ENCODE assay signal across 30 cellular contexts in the genomic region with DNA sequence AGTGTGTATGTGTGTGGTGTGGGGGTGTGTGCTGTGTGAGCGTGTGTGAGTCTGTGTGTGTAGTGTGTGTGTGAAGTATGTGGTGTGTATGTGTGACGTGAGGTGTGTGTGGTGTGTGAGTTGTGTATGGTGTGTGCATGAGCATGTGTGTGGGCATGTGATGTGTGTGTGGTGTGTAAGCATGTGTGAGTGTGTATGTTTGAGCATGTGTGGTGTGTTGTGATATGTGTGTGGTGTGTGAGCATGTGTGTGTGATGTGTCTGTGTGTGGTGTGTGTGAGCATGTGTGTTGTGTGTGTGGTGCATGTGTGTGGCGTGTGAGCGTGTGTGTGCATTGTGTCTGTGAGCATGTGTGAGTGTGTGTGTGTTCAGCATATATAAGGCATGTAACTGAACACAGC. TPM values are rescaled to one million over a fixed set of nuclear protein-coding genes. Genes with fewer than 3 reads are reported as not detected.
"Had no signal": no experiment of that assay in that cellular context is flagged by ENCODE, and none has a peak within 500 bp of the region (broad histone marks: within the 10 kb centered on the region; RNA-seq: fewer than 3 reads in every experiment).

No MANE protein-coding gene starts in this region.

- H3K4me1 ChIP-seq: ascending aorta, neural progenitor cell, right atrium auricular region, spleen, testis had no signal

- H3K27ac ChIP-seq: ascending aorta, brain microvascular endothelial cell, heart left ventricle, neural progenitor cell, right atrium auricular region, spleen, testis had no signal

- H2AFZ ChIP-seq: neural progenitor cell had no signal

- H3K9me3 ChIP-seq: right atrium auricular region, testis had no signal

- H3K36me3 ChIP-seq: ascending aorta, brain microvascular endothelial cell, heart left ventricle, neural progenitor cell, right atrium auricular region, spleen had no signal

- H3K4me3 Mint-ChIP-seq: activated CD4-positive, alpha-beta memory T cell treated with anti-CD3 and anti-CD28 coated beads, Interleukin-2, amount 10 ng/mL, durations not matched to agents 7 days and 5 days; activated CD4-positive, alpha-beta T cell treated with anti-CD3 and anti-CD28 coated beads, Interleukin-2, amount 10 ng/mL, durations not matched to agents 7 days and 5 days; activated naive CD4-positive, alpha-beta T cell treated with anti-CD3 and anti-CD28 coated beads, Interleukin-2, amount 10 ng/mL, durations not matched to agents 7 days and 5 days; activated naive CD8-positive, alpha-beta T cell treated with anti-CD3 and anti-CD28 coated beads, Interleukin-2, amount 10 ng/mL, durations not matched to agents 7 days and 5 days; activated T-cell treated with anti-CD3 and anti-CD28 coated beads, Interleukin-2, amount 50 U/mL, for 24 hours; effector memory CD8-positive, alpha-beta T cell; immature natural killer cell; naive thymus-derived CD8-positive, alpha-beta T cell; neural progenitor cell; T-helper 1 cell treated with Interleukin-12 subunit alpha and Interleukin-12 subunit beta and Interleukin-4 antibody, amounts not matched to agents 30 μg/mL and 1 μg/mL, for 36 hours; type B pancreatic cell had no signal

- H3K9ac ChIP-seq: neural progenitor cell had no signal

- H3K4me3 ChIP-seq: ascending aorta, heart left ventricle, neural progenitor cell, right atrium auricular region, spleen, testis had no signal

- FAIRE-seq: endothelial cell of umbilical vein, kidney had no signal

- H3K4me2 ChIP-seq: neural progenitor cell had no signal

- H3K27ac Mint-ChIP-seq: activated CD4-positive, alpha-beta memory T cell treated with anti-CD3 and anti-CD28 coated beads, Interleukin-2, amount 10 ng/mL, durations not matched to agents 7 days and 5 days; activated CD4-positive, alpha-beta T cell treated with anti-CD3 and anti-CD28 coated beads, Interleukin-2, amount 10 ng/mL, durations not matched to agents 7 days and 5 days; activated naive CD4-positive, alpha-beta T cell treated with anti-CD3 and anti-CD28 coated beads, Interleukin-2, amount 10 ng/mL, durations not matched to agents 7 days and 5 days; activated naive CD8-positive, alpha-beta T cell treated with anti-CD3 and anti-CD28 coated beads, Interleukin-2, amount 10 ng/mL, durations not matched to agents 7 days and 5 days; activated T-cell treated with anti-CD3 and anti-CD28 coated beads, Interleukin-2, amount 50 U/mL, for 24 hours; effector memory CD8-positive, alpha-beta T cell; immature natural killer cell; neural progenitor cell; T-helper 1 cell treated with Interleukin-12 subunit alpha and Interleukin-12 subunit beta and Interleukin-4 antibody, amounts not matched to agents 30 μg/mL and 1 μg/mL, for 36 hours; type B pancreatic cell had no signal

- H3K9me3 Mint-ChIP-seq: activated naive CD4-positive, alpha-beta T cell treated with anti-CD3 and anti-CD28 coated beads, Interleukin-2, amount 10 ng/mL, durations not matched to agents 7 days and 5 days had no signal

- H3K27me3 ChIP-seq: ascending aorta, brain microvascular endothelial cell, heart left ventricle, neural progenitor cell, right atrium auricular region, testis had no signal

- H3K36me3 Mint-ChIP-seq: activated naive CD4-positive, alpha-beta T cell treated with anti-CD3 and anti-CD28 coated beads, Interleukin-2, amount 10 ng/mL, durations not matched to agents 7 days and 5 days; immature natural killer cell; type B pancreatic cell had no signal

- H3K4me1 Mint-ChIP-seq: activated CD4-positive, alpha-beta T cell treated with anti-CD3 and anti-CD28 coated beads, Interleukin-2, amount 10 ng/mL, durations not matched to agents 7 days and 5 days; immature natural killer cell had no signal

- ATAC-seq: effector memory CD8-positive, alpha-beta T cell; left colon; naive thymus-derived CD8-positive, alpha-beta T cell had no signal

- DNase-seq: activated CD4-positive, alpha-beta memory T cell treated with anti-CD3 and anti-CD28 coated beads, Interleukin-2, amount 10 ng/mL, durations not matched to agents 7 days and 5 days; activated CD4-positive, alpha-beta T cell treated with anti-CD3 and anti-CD28 coated beads for 1 hour; activated CD4-positive, alpha-beta T cell treated with anti-CD3 and anti-CD28 coated beads, Interleukin-2, amount 10 ng/mL, durations not matched to agents 7 days and 5 days; activated CD8-positive, alpha-beta memory T cell treated with anti-CD3 and anti-CD28 coated beads, Interleukin-2, amount 50 U/mL, for 48 hours; activated gamma-delta T cell; activated naive CD4-positive, alpha-beta T cell treated with anti-CD3 and anti-CD28 coated beads, Interleukin-2, amount 10 ng/mL, durations not matched to agents 7 days and 5 days; activated naive CD8-positive, alpha-beta T cell treated with anti-CD3 and anti-CD28 coated beads, Interleukin-2, amount 10 ng/mL, durations not matched to agents 7 days and 5 days; activated T-cell treated with anti-CD3 and anti-CD28 coated beads, Interleukin-2, amount 50 U/mL, for 24 hours; brain microvascular endothelial cell; caudate nucleus; cortex of kidney; effector memory CD8-positive, alpha-beta T cell; heart left ventricle; hypothalamus; immature natural killer cell; kidney; left colon; midbrain; naive thymus-derived CD8-positive, alpha-beta T cell; spleen; stimulated activated naive CD4-positive, alpha-beta T cell; T-helper 9 cell; testis had no signal

RNA-seq across cellular contexts. Expression of gene MAPT, which starts 20.9 kb away (rescaled TPM):
- total RNA-seq: fibroblast of villous mesenchyme had no signal
